ENCODE assay signal across 1 cellular context in genomic region chr7:138089080-138089901, GRCh38.
TF ChIP-seq lines count a peak whose summit lies in the region.

No MANE protein-coding gene starts in this region.

TF ChIP-seq in H1, 55 proteins besides CTCF, POLR2A, EP300 and RAD21 (continued from another document):
- TF ChIP-seq RNF2 (IDR thresholded peaks at IDR 0.05; ENCODE audit: borderline replicate concordance, low read depth, low read length, missing control alignments, poor library complexity, severe bottlenecking), result no peak
- no peak for TF ChIP-seq CEBPB (IDR thresholded peaks at IDR 0.05; ENCODE audit: low read depth, low read length)
- no peak for TF ChIP-seq MAX (IDR thresholded peaks at IDR 0.05)
